Comparison of ENCODE assay signal across 8 cellular contexts in genomic region chr19:40806385-40807146, GRCh38. TPM values are rescaled to one million over a fixed set of nuclear protein-coding genes. Genes with fewer than 3 reads are reported as not detected.
DNase-seq lines count a peak whose midpoint lies in the region; ATAC-seq and TF ChIP-seq lines count a peak whose summit lies in the region.

No MANE protein-coding gene starts in this region.

- H3K27me3 ChIP-seq in left ventricle myocardium inferior (ENCODE audit: low read depth) (no peaks in the 10 kb centered on the region), transverse colon (no peaks in the 10 kb centered on the region)

- peaks cover 36% of the 10 kb centered on the region for H3K36me3 ChIP-seq in left ventricle myocardium inferior
- H3K36me3 ChIP-seq in transverse colon: no peaks in the 10 kb centered on the region

- ATAC-seq in GM19324 (IDR thresholded peaks at IDR 0.05; ENCODE audit: low FRiP score, unreplicated experiment): no peak

- DNase-seq in CMK (ENCODE audit: low read depth) (peak; percentile 53), HUDEP-2 (lab: John Stamatoyannopoulos, UW; ENCODE audit: unreplicated experiment in 76 of 76) (peak in 63 of 76 experiments; percentile 23 to 83 (median 60)), T-helper 22 cell (ENCODE audit: low read depth) (peak; percentile 80), left ventricle myocardium inferior (peak; percentile 77), posterior cingulate gyrus (peak; percentile 80 to 99 (median 90)), transverse colon (peak; percentile 76)

- WGBS in transverse colon (ENCODE audit: low coverage in 1 of 2), 2 donors: 40 to 45% methylated on average over 3 to 26 of the region's 26 CpGs

- TF ChIP-seq EP300 in transverse colon (IDR thresholded peaks at IDR 0.05; ENCODE audit: low read depth): no peak

- H3K9me3 ChIP-seq in left ventricle myocardium inferior (replicated peaks) (no peaks in the 10 kb centered on the region), transverse colon (no peaks in the 10 kb centered on the region)

- no peak for TF ChIP-seq POLR2A in transverse colon (IDR thresholded peaks at IDR 0.05)

- intact Hi-C loops in left ventricle myocardium inferior (cut with micrococcal nuclease) (no loop called here), posterior cingulate gyrus (cut with DNase I) (loop anchor here (5.0 to 10.0 kb wide), 2 partner anchors 92 to 144 kb away; partner anchors contain the start of genes COQ8B and ITPKC), transverse colon (cut with DNase I; ENCODE audit: low total_unique reads) (loop anchor here (10.0 kb wide), 1 partner anchor 92 kb away; the partner anchor contains the start of genes COQ8B and ITPKC)

- peak overlapping the region; percentile 49 for H3K4me3 ChIP-seq in left ventricle myocardium inferior
- no peak overlapping the region for H3K4me3 ChIP-seq in transverse colon

- H3K27ac ChIP-seq in angular gyrus (ENCODE audit: low read depth, low read length) (peak overlapping the region; percentile 97), left ventricle myocardium inferior (replicated peaks) (peak overlapping the region; percentile 99), transverse colon (peak overlapping the region; percentile 91 to 97 (median 96))

- TF ChIP-seq CTCF in left ventricle myocardium inferior (IDR thresholded peaks at IDR 0.05; ENCODE audit: borderline replicate concordance): peak; percentile 88
- peak; percentile 70 to 82 (median 74) for TF ChIP-seq CTCF in transverse colon (IDR thresholded peaks at IDR 0.05)

- in situ Hi-C loops in transverse colon (cut with MboI; ENCODE audit: low pct_ligation_motif_present in 1 of 4, low pct_unique_long_range_greater_than_20kb in 1 of 4, low sequenced_read_pairs in 3 of 4): loop anchor here in 1 of 4 donors (25.0 kb wide), 1 partner anchor 94 kb away; the partner anchor contains the start of genes COQ8B and ITPKC

- H3K4me1 ChIP-seq in left ventricle myocardium inferior: peaks cover 96% of the 10 kb centered on the region
- peaks cover 56 to 77% (median 62%) of the 10 kb centered on the region in 4 donors for H3K4me1 ChIP-seq in transverse colon

RNA-seq across cellular contexts. Expression of gene EGLN2, which starts 7.6 kb away (rescaled TPM):
- total RNA-seq in left ventricle myocardium inferior: 47.8 TPM
- total RNA-seq in transverse colon: 100 to 1,000 TPM; 102 to 123 (median 115) TPM

RNA-seq across cellular contexts. Expression of gene RAB4B, which starts 28.5 kb away (rescaled TPM):
- total RNA-seq in left ventricle myocardium inferior (13.5 TPM), transverse colon (10 to 100 TPM; 25.9 to 84.2 (median 68.1) TPM)

RNA-seq across cellular contexts. Expression of gene MIA, which starts 31.2 kb away (rescaled TPM):
- total RNA-seq in left ventricle myocardium inferior (not detected), transverse colon (10 to 100 TPM in 1 of 4 donors, 1 to 10 TPM in 1, not detected in 2; 5.7 to 23.3 TPM)

RNA-seq across cellular contexts. Expression of gene CYP2A6, which starts 43.7 kb away (rescaled TPM):
- not detected for total RNA-seq in left ventricle myocardium inferior
- not detected for total RNA-seq in transverse colon

RNA-seq across cellular contexts. Expression of gene SNRPA, which starts 55.6 kb away (rescaled TPM):
- total RNA-seq in left ventricle myocardium inferior: 27.9 TPM
- total RNA-seq in transverse colon: 10 to 100 TPM; 45.1 to 85.3 (median 65.6) TPM
